In the genomic region with DNA sequence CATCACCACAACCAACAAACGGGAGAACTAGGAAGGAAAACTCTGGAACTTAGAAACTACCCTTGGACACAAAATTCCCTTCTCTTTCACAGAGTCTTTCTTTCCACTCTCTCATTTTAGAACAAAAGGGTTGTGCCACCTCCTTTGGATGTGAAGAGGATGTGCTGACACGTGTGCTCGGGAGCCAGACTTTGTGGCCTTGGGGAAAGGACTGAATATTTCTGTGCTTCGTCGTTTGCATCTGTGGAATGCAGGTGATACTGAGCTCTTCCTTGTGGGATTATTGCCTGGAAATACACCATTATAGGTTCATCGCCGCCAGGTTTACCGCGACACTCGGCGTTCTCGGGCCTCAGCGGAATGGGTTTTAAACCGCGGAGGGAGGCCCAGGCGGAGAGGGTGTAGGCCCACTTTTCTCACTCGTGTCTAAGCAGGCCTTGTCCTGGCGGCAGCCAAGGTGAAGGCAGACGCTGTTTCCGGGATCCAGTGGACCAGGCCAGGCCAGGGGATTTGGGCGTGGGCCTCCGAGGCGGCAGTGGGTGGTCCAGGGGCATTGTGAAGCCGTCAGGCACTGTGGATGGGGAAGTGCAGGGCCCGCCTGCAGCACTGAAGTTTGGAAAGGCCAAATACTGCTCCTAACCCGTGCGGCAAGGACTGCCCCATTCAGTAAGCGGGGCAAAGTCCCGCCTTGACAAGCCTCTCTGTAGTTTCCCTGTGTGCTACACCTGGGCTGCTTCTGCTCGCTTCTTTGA, we compare ENCODE assay signal across 1 cellular context.
TF ChIP-seq lines count a peak whose summit lies in the region.

No MANE protein-coding gene starts in this region.

TF ChIP-seq in K562, 482 proteins besides CTCF, POLR2A, EP300 and RAD21:
- no peak for TF ChIP-seq ETS2 (tag; IDR thresholded peaks at IDR 0.05; ENCODE audit: borderline replicate concordance, poor library complexity, severe bottlenecking)
- TF ChIP-seq ZFX (CRISPR knock-in tag; IDR thresholded peaks at IDR 0.05), result no peak
- TF ChIP-seq SMARCB1 (IDR thresholded peaks at IDR 0.05; ENCODE audit: insufficient read length, low read depth), result no peak
- no peak for TF ChIP-seq HIVEP1 (CRISPR knock-in tag; IDR thresholded peaks at IDR 0.05)
- TF ChIP-seq RFX1 (IDR thresholded peaks at IDR 0.05), result no peak
- no peak for TF ChIP-seq NFYB (IDR thresholded peaks at IDR 0.05; ENCODE audit: extremely low read depth, insufficient read length)
- TF ChIP-seq, protein P1, sequence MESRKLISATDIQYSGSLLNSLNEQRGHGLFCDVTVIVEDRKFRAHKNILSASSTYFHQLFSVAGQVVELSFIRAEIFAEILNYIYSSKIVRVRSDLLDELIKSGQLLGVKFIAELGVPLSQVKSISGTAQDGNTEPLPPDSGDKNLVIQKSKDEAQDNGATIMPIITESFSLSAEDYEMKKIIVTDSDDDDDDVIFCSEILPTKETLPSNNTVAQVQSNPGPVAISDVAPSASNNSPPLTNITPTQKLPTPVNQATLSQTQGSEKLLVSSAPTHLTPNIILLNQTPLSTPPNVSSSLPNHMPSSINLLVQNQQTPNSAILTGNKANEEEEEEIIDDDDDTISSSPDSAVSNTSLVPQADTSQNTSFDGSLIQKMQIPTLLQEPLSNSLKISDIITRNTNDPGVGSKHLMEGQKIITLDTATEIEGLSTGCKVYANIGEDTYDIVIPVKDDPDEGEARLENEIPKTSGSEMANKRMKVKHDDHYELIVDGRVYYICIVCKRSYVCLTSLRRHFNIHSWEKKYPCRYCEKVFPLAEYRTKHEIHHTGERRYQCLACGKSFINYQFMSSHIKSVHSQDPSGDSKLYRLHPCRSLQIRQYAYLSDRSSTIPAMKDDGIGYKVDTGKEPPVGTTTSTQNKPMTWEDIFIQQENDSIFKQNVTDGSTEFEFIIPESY (CRISPR knock-in tag; IDR thresholded peaks at IDR 0.05), result peak; percentile 78
- TF ChIP-seq RERE (CRISPR knock-in tag; IDR thresholded peaks at IDR 0.05; ENCODE audit: borderline replicate concordance), result no peak
